ENCODE assay signal across 8 cellular contexts in the genomic region with DNA sequence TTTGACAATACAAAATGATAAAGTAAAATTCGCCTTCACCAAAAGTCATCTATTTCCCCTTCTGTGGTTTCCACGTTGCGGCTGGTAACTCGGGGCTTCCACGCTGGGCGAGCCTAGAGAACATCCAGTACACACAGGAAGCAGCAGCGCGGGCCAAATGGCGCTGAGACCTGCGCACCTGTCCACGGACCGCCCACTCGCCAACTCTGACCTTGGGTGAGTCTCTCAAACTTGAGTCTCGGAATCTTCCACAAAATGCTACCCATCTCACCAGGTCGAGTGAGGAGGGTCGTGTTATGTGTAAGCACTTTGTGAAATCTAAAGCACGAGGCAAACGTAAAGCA. TPM values are rescaled to one million over a fixed set of nuclear protein-coding genes. Genes with fewer than 3 reads are reported as not detected.
A peak's percentile ranks its signal among the peaks of the same experiment; 100 is the strongest.
DNase-seq lines count a peak whose midpoint lies in the region; ATAC-seq and TF ChIP-seq lines count a peak whose summit lies in the region.

No MANE protein-coding gene starts in this region.

- WGBS in IMR-90 (ENCODE audit: extremely low coverage in 2 of 2, insufficient read length in 1 of 2), 2 experiments = no CpG with 5 or more reads among the region's 18 CpGs

- H3K27ac ChIP-seq in IMR-90 (ENCODE audit: insufficient read depth, low read length) (peak overlapping the region; percentile 31; the same call in 1 of the 2 replicates), SU-DHL-6 (ENCODE audit: low read depth, low read length) (peak overlapping the region; percentile 97), ascending aorta (no peak overlapping the region)

- H4K91ac ChIP-seq in IMR-90 (ENCODE audit: insufficient read depth, low read depth, low read length) = no peak overlapping the region; the same call in 1 of the 2 replicates

- no TSS peak for BruUV-seq in IMR-90 (replicated peaks; lab: Mats Ljungman, UMichigan)

- H4K20me1 ChIP-seq in IMR-90 (ENCODE audit: insufficient read depth, low read length) (no peaks in the 10 kb centered on the region), SU-DHL-6 (ENCODE audit: low read depth, low read length) (no peaks in the 10 kb centered on the region)

- H3K27me3 ChIP-seq in IMR-90 (ENCODE audit: control insufficient read depth, insufficient read depth, low read length) (no peaks in the 10 kb centered on the region), SU-DHL-6 (ENCODE audit: low read length) (no peaks in the 10 kb centered on the region), ascending aorta (no peaks in the 10 kb centered on the region), kidney epithelial cell (ENCODE audit: control insufficient read depth, insufficient read depth, low read length) (no peaks in the 10 kb centered on the region)

- H3K9me1 ChIP-seq in IMR-90 (ENCODE audit: insufficient read depth, low read length) = peaks cover 3% of the 10 kb centered on the region; the same call in 1 of the 2 replicates

- H2BK20ac ChIP-seq in IMR-90 (ENCODE audit: low read depth, low read length) = no peak overlapping the region

- ATAC-seq in GM21515 (IDR thresholded peaks at IDR 0.05; ENCODE audit: unreplicated experiment) = peak; percentile 39
- no peak for ATAC-seq in IMR-90 (ENCODE audit: low read depth)

- no peaks in the 10 kb centered on the region for H3K9me3 ChIP-seq in IMR-90 (ENCODE audit: control insufficient read depth, insufficient read depth, low read length)
- no peaks in the 10 kb centered on the region for H3K9me3 ChIP-seq in SU-DHL-6 (ENCODE audit: insufficient read depth, low read length)
- no peaks in the 10 kb centered on the region for H3K9me3 ChIP-seq in ascending aorta

- peak overlapping the region in 1 of 2 experiments; percentile 64; a peak in 1 of 4 replicates for H4K8ac ChIP-seq in IMR-90 (ENCODE audit: low read depth in 2 of 2, low read length in 2 of 2)

- H3K4me1 ChIP-seq in IMR-90 (ENCODE audit: control insufficient read depth, insufficient read depth, low read length) = no peaks in the 10 kb centered on the region; the same call in 1 of the 2 replicates
- peaks cover 0 to 6% of the 10 kb centered on the region in 2 donors for H3K4me1 ChIP-seq in ascending aorta

- POLR2A ChIA-PET in IMR-90 (lab: Charles Lee; ENCODE audit: unreplicated experiment) = no interaction called here

- H3K23ac ChIP-seq in IMR-90 (ENCODE audit: low read depth, low read length) = 0 out of 2 replicates have a peak overlapping the region, but pooled peaks have one; percentile 18

- intact Hi-C loops in IMR-90 (cut with micrococcal nuclease) (loop anchor here (10.0 kb wide), 1 partner anchor 215 kb away; no protein-coding TSS in a partner anchor), ascending aorta (cut with DNase I) (loop anchor here (5.0 kb wide), 2 partner anchors 152 to 487 kb away; a partner anchor contains a TSS)

- H3K14ac ChIP-seq in IMR-90 (replicated peaks; ENCODE audit: low read depth, low read length) = no peak overlapping the region

- no peak overlapping the region for H2BK15ac ChIP-seq in IMR-90 (ENCODE audit: low read depth, low read length)

- CTCF ChIA-PET in IMR-90 (lab: Yijun Ruan, JAX) = interaction anchor here (0.6 kb wide), 1 partner anchor 300 kb away, joined by 3 read pairs; no protein-coding TSS in a partner anchor

- H3F3A ChIP-seq in SU-DHL-6 (ENCODE audit: insufficient read depth) = peaks cover 15% of the 10 kb centered on the region

- peaks cover 0 to 11% of the 10 kb centered on the region in 2 experiments; a peak in 2 of 4 replicates for H3K79me1 ChIP-seq in IMR-90 (ENCODE audit: low read depth in 1 of 2, low read length in 2 of 2)

- DNase-seq in DMS79 (lab: John Stamatoyannopoulos, UW) (peak; percentile 43), IMR-90 (no peak), ascending aorta (ENCODE audit: low spot score in 2 of 2) (peak in 1 of 2 donors; percentile 71), kidney epithelial cell (ENCODE audit: low read depth) (no peak), AG08396 (ENCODE audit: low spot score) (no peak)
- peak; percentile 25 for DNase-seq in stimulated activated CD8-positive, alpha-beta memory T cell treated with anti-CD3 and anti-CD28 coated beads, Interleukin-15, amount 100 ng/mL, for 1 hour (ENCODE audit: low read depth)

- no peak overlapping the region for H3K4ac ChIP-seq in IMR-90 (ENCODE audit: low read depth, low read length)

- no peaks in the 10 kb centered on the region for H3K9me2 ChIP-seq in SU-DHL-6 (replicated peaks; ENCODE audit: insufficient read depth, low read length)

- no peak overlapping the region for H2AK9ac ChIP-seq in IMR-90 (replicated peaks; ENCODE audit: low read depth, low read length, poor library complexity)

- H3K18ac ChIP-seq in IMR-90 (ENCODE audit: low read depth, low read length) = no peak overlapping the region

- H3K9ac ChIP-seq in IMR-90 (ENCODE audit: low read depth, low read length) = peak overlapping the region; percentile 65; the same call in 1 of the 2 replicates
- peak overlapping the region; percentile 85 for H3K9ac ChIP-seq in SU-DHL-6 (ENCODE audit: low read length)

- H2AFZ ChIP-seq in IMR-90 (replicated peaks; ENCODE audit: low read length, poor library complexity) = peak overlapping the region; percentile 94
- H2AFZ ChIP-seq in SU-DHL-6 (ENCODE audit: low read depth, low read length, severe bottlenecking) = peak overlapping the region; percentile 70

- H3K4me2 ChIP-seq in IMR-90 (ENCODE audit: low read depth, low read length) (peak overlapping the region; percentile 86), SU-DHL-6 (ENCODE audit: low read depth, low read length, poor library complexity, severe bottlenecking) (peak overlapping the region; percentile 99)

- dilution Hi-C loops in IMR-90 (cut with HindIII; ENCODE audit: low sequenced_read_pairs, unreplicated experiment) = no loop called here

- H3K4me3 ChIP-seq in IMR-90 (ENCODE audit: insufficient read depth, low read depth, low read length) (peak overlapping the region; percentile 64), SU-DHL-6 (ENCODE audit: insufficient read depth, low read length, poor library complexity, severe bottlenecking) (peak overlapping the region; percentile 84), ascending aorta (peak overlapping the region; percentile 77 to 79), kidney epithelial cell (ENCODE audit: low read depth, low read length) (peak overlapping the region; percentile 75)

- H3K36me3 ChIP-seq in IMR-90 (ENCODE audit: control insufficient read depth, insufficient read depth, low read length) (no peaks in the 10 kb centered on the region), SU-DHL-6 (ENCODE audit: low read length) (peaks cover 27% of the 10 kb centered on the region; the same call in 1 of the 2 replicates), ascending aorta (no peaks in the 10 kb centered on the region), kidney epithelial cell (ENCODE audit: control insufficient read depth, insufficient read depth, low read length) (no peaks in the 10 kb centered on the region)

- no peak overlapping the region for H2BK5ac ChIP-seq in IMR-90 (ENCODE audit: low read depth, low read length, poor library complexity, severe bottlenecking)

- no peak overlapping the region for H2AK5ac ChIP-seq in IMR-90 (ENCODE audit: low read depth, low read length)

- H4K5ac ChIP-seq in IMR-90 (ENCODE audit: low read depth, low read length) = no peak overlapping the region

- H3K79me2 ChIP-seq in SU-DHL-6 (ENCODE audit: insufficient read depth, low read length) = peaks cover 59% of the 10 kb centered on the region

- no peak overlapping the region for H3K56ac ChIP-seq in IMR-90 (ENCODE audit: extremely low read depth, insufficient read depth, low read length)

- TF ChIP-seq CTCF in IMR-90 (conservative IDR thresholded peaks at IDR 0.05; ENCODE audit: low read depth, low read length) (no peak), SU-DHL-6 (IDR thresholded peaks at IDR 0.05; ENCODE audit: insufficient read depth, low read length, poor library complexity, severe bottlenecking) (no peak), ascending aorta (IDR thresholded peaks at IDR 0.05) (no peak), kidney epithelial cell (IDR thresholded peaks at IDR 0.05; ENCODE audit: insufficient read depth, low read length, poor library complexity, severe bottlenecking) (no peak)

- in situ Hi-C loops in IMR-90 (cut with MboI; ENCODE audit: low sequenced_read_pairs) = no loop called here

- no peak overlapping the region for H2BK120ac ChIP-seq in IMR-90 (ENCODE audit: low read depth, low read length)

- TF ChIP-seq RAD21 in IMR-90 (IDR thresholded peaks at IDR 0.05; ENCODE audit: low read length) = no peak

- no peak for TF ChIP-seq POLR2A in IMR-90 (IDR thresholded peaks at IDR 0.05; ENCODE audit: low read depth, low read length)

TF ChIP-seq in IMR-90, 13 proteins besides CTCF, POLR2A, EP300 and RAD21 (continues in another document):
- TF ChIP-seq MAZ (IDR thresholded peaks at IDR 0.05; ENCODE audit: borderline replicate concordance, low read depth, low read length) (no peak), CEBPB (IDR thresholded peaks at IDR 0.05; ENCODE audit: low read depth, low read length) (no peak), CHD1 (IDR thresholded peaks at IDR 0.05; ENCODE audit: low read depth, low read length) (no peak), BHLHE40 (IDR thresholded peaks at IDR 0.05; ENCODE audit: low read depth, low read length) (no peak), MXI1 (IDR thresholded peaks at IDR 0.05; ENCODE audit: borderline replicate concordance, low read depth, low read length) (no peak), NFE2L2 (IDR thresholded peaks at IDR 0.05; ENCODE audit: low read depth, low read length) (no peak), MAFK (IDR thresholded peaks at IDR 0.05; ENCODE audit: low read depth, low read length) (no peak)
- TF ChIP-seq, protein P1, sequence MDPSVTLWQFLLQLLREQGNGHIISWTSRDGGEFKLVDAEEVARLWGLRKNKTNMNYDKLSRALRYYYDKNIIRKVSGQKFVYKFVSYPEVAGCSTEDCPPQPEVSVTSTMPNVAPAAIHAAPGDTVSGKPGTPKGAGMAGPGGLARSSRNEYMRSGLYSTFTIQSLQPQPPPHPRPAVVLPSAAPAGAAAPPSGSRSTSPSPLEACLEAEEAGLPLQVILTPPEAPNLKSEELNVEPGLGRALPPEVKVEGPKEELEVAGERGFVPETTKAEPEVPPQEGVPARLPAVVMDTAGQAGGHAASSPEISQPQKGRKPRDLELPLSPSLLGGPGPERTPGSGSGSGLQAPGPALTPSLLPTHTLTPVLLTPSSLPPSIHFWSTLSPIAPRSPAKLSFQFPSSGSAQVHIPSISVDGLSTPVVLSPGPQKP (IDR thresholded peaks at IDR 0.05; ENCODE audit: borderline replicate concordance, low read depth, low read length) = no peak

RNA-seq across cellular contexts. Expression of a gene that starts 0.8 kb away (rescaled TPM):
- 12.5 and 14.7 TPM in 2 replicates for total RNA-seq in IMR-90 (2012; rRNA removed)
- polyA plus RNA-seq in IMR-90 (2012; rRNA removed) = 9.6 and 11.5 TPM in 2 replicates
- polyA plus RNA-seq in IMR-90 (2012; cell fraction: cytosol; rRNA removed) = 5.1 and 9.9 TPM in 2 replicates
- polyA plus RNA-seq in IMR-90 (2012; cell fraction: nucleus; rRNA removed; ENCODE audit: low replicate concordance) = 9.3 and 14.6 TPM in 2 replicates
- 4.4 TPM for total RNA-seq in ascending aorta
- total RNA-seq in kidney epithelial cell = 7.1 and 14.3 TPM in 2 replicates

RNA-seq across cellular contexts. Expression of a gene that starts 57.7 kb away (rescaled TPM):
- total RNA-seq in IMR-90 (2012; rRNA removed) (not detected in 2 replicates), ascending aorta (not detected), kidney epithelial cell (0.08 and 0.75 TPM in 2 replicates)
- polyA plus RNA-seq in IMR-90 (2012; rRNA removed) = not detected in 2 replicates
- polyA plus RNA-seq in IMR-90 (2012; cell fraction: cytosol; rRNA removed) = not detected in 2 replicates
- not detected in 2 replicates for polyA plus RNA-seq in IMR-90 (2012; cell fraction: nucleus; rRNA removed; ENCODE audit: low replicate concordance)

Comparison
In these comparisons a context has a peak if more than half of its experiments do, and no peak if none do; other contexts are left out.
1. DNase-seq: peak in DMS79 (single experiment) and stimulated activated CD8-positive, alpha-beta memory T cell treated with anti-CD3 and anti-CD28 coated beads, Interleukin-15, amount 100 ng/mL, for 1 hour (single experiment); none in IMR-90 (single experiment), kidney epithelial cell (single experiment) and AG08396 (single experiment).
2. H3K27ac ChIP-seq: peak in IMR-90 (single experiment) and SU-DHL-6 (single experiment); none in ascending aorta (0 of 2).
3. Peak in every context shown above with its lines, with median percentiles within 50 percentile points of each other: H3K4me3 ChIP-seq.